In the genomic region with DNA sequence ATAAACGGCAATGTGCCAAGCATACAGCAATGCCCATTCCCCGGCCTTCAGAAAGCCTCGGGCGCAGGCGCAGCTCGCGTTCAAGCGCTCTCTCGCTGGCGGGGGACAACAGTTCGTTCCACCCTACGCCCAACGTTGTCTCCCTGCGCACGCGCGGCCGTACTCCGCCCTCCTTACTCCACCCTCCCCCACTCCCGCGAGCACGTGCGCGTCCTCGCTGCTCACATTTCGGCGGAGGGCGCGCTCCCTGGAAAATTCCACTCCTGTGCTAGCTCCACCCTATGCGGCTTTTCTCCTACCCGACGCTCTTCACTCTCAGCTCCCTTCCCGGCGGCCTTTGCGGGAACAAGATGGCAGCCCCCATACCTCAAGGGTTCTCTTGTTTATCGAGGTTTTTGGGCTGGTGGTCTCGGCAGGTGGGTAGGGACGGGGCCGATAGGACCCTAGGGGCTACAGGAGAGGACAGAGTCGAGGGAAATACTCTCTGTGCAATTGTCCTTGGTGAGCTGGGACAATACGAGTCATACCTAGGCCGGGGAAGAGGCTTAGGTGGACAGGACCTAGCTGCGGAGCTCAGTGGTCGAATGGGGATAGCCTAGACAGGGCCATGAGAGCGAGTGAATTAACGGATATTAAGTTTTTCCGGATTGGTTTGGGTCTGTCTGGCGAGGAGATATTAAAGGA, we compare ENCODE assay signal across 8 cellular contexts. TPM values are rescaled to one million over a fixed set of nuclear protein-coding genes. Genes with fewer than 3 reads are reported as not detected.
DNase-seq lines count a peak whose midpoint lies in the region; ATAC-seq and TF ChIP-seq lines count a peak whose summit lies in the region.
"Not testable (repeated sequence)": the region's sequence is repeated elsewhere in the genome, so short reads cannot be mapped to it uniquely, and the experiment has no call there.

A gene (plus strand): TSS at position 335 of the 684 bp plus-strand sequence. CDS start 16 bp downstream, at position 351.

- not testable (repeated sequence) for H3K27me3 ChIP-seq in smooth muscle cell (ENCODE audit: low read depth)

- CTCF ChIA-PET in activated B cell treated with CpG ODN at 0.5 μM for 24 hours (lab: Charles Lee), result not testable (repeated sequence)

- not testable (repeated sequence) for H3F3A ChIP-seq in smooth muscle cell (ENCODE audit: low read depth)

- WGBS in smooth muscle cell (ENCODE audit: low lambda C conversion rate), result under 1% methylated on average over 46 of the region's 48 CpGs

- not testable (repeated sequence) for H3K36me3 ChIP-seq in smooth muscle cell (ENCODE audit: low read depth)

- H3K79me2 ChIP-seq in smooth muscle cell (ENCODE audit: low read depth), result not testable (repeated sequence)

- not testable (repeated sequence) for H3K4me1 ChIP-seq in smooth muscle cell (ENCODE audit: low read depth)

- DNase-seq in AG08396 (ENCODE audit: low spot score) (peak; percentile 94), NCI-H345 (lab: John Stamatoyannopoulos, UW) (peak; percentile 97), activated B cell treated with CpG ODN at 0.5 μM for 24 hours (peak; percentile 95), cardiac fibroblast (ENCODE audit: low read depth in 2 of 2) (peak; percentile 97 to 98), iPS-NIHi7 (ENCODE audit: extremely low spot score) (peak; percentile 91), smooth muscle cell (lab: John Stamatoyannopoulos, UW; ENCODE audit: unreplicated experiment) (peak; percentile 83)

- peaks cover 18% of the 10 kb centered on the region for H3K36me3 Mint-ChIP-seq in activated B cell treated with CpG ODN at 0.5 μM for 24 hours (ENCODE audit: low read depth)

- peak within 1 kb of the TSS; percentile 50 for H3K27ac ChIP-seq in smooth muscle cell (ENCODE audit: low read depth)

- H3K9me3 Mint-ChIP-seq in activated B cell treated with CpG ODN at 0.5 μM for 24 hours, result not testable (repeated sequence)

- H3K4me1 Mint-ChIP-seq in activated B cell treated with CpG ODN at 0.5 μM for 24 hours, result not testable (repeated sequence)

- H3K27me3 Mint-ChIP-seq in activated B cell treated with CpG ODN at 0.5 μM for 24 hours, result not testable (repeated sequence)

- not testable (repeated sequence) for H3K9me3 ChIP-seq in smooth muscle cell (replicated peaks; ENCODE audit: low read depth)

- not testable (repeated sequence) for H4K20me1 ChIP-seq in smooth muscle cell (ENCODE audit: low read depth)

- H2AFZ ChIP-seq in smooth muscle cell (ENCODE audit: low read depth), result peak within 1 kb of the TSS; percentile 81

- H3K27ac Mint-ChIP-seq in activated B cell treated with CpG ODN at 0.5 μM for 24 hours, result peak within 1 kb of the TSS; percentile 96

- peak within 1 kb of the TSS; percentile 91 for H3K4me2 ChIP-seq in smooth muscle cell

- not testable (repeated sequence) for TF ChIP-seq CTCF in activated B cell treated with CpG ODN at 0.5 μM for 24 hours (IDR thresholded peaks at IDR 0.05); cardiac fibroblast (IDR thresholded peaks at IDR 0.05; ENCODE audit: low read depth, low read length); smooth muscle cell (IDR thresholded peaks at IDR 0.05; ENCODE audit: borderline replicate concordance, insufficient read depth, poor library complexity, severe bottlenecking)

- H3K9ac ChIP-seq in smooth muscle cell (ENCODE audit: low read depth), result peak within 1 kb of the TSS; percentile 86

- peak within 1 kb of the TSS; percentile 94 for H3K4me3 Mint-ChIP-seq in activated B cell treated with CpG ODN at 0.5 μM for 24 hours

- ATAC-seq in GM19025 (IDR thresholded peaks at IDR 0.05; ENCODE audit: low read depth, unreplicated experiment), result peak; percentile 82
- ATAC-seq in HG03280 (IDR thresholded peaks at IDR 0.05; ENCODE audit: unreplicated experiment), result peak; percentile 98
- peak; percentile 91 for ATAC-seq in activated B cell treated with CpG ODN at 0.5 μM for 24 hours (ENCODE audit: low read depth)

- intact Hi-C loops in activated B cell treated with CpG ODN at 0.5 μM for 24 hours (cut with micrococcal nuclease), result loop anchor here (5.0 kb wide), 1 partner anchor 55 kb away; a partner anchor contains a TSS

- POLR2A ChIA-PET in activated B cell treated with CpG ODN at 0.5 μM for 24 hours (lab: Charles Lee), result interaction anchor here (0.5 to 1.0 kb wide), 2 partner anchors 307 to 405 kb away, joined by 3 read pairs; no protein-coding TSS in a partner anchor

- H3K4me3 ChIP-seq in cardiac fibroblast (replicated peaks in 1 of 2; ENCODE audit: low read depth in 2 of 2, low read length in 2 of 2) (peak within 1 kb of the TSS; percentile 56 to 61), smooth muscle cell (peak within 1 kb of the TSS; percentile 60)

RNA-seq across cellular contexts. Expression of the gene that starts here (rescaled TPM):
- total RNA-seq in activated B cell treated with CpG ODN at 0.5 μM for 24 hours (33.6 and 33.9 TPM in 2 replicates), smooth muscle cell (30.6 and 31.4 TPM in 2 replicates)
- 25.0 and 30.8 TPM in 2 replicates for polyA plus RNA-seq in smooth muscle cell

Comparison
In these comparisons a context has a peak if more than half of its experiments do, and no peak if none do; other contexts are left out.
1. Peak in every context shown above with its lines: DNase-seq, ATAC-seq, H3K4me3 ChIP-seq and H3K27ac ChIP-seq.